In genomic region chr20:61457725-61458124, GRCh38 we compare ENCODE assay signal across 33 cellular contexts.
"Had no signal": no experiment of that assay in that cellular context is flagged by ENCODE, and none has a peak within 500 bp of the region (broad histone marks: within the 10 kb centered on the region; RNA-seq: fewer than 3 reads in every experiment).

No MANE protein-coding gene starts in this region.

- H3K4me1 ChIP-seq: body of pancreas, breast epithelium, Peyer's patch had no signal

- H3K36me3 ChIP-seq: breast epithelium, Peyer's patch, WERI-Rb-1 had no signal

- FAIRE-seq: astrocyte had no signal

- H3K9me3 ChIP-seq: body of pancreas, breast epithelium, Peyer's patch had no signal

- H3K4me3 ChIP-seq: body of pancreas, breast epithelium, Peyer's patch had no signal

- H3K27me3 ChIP-seq: body of pancreas, breast epithelium, Peyer's patch had no signal

- H3K27ac ChIP-seq: body of pancreas, breast epithelium, Peyer's patch, WERI-Rb-1 had no signal

- DNase-seq: activated CD4-positive, alpha-beta T cell treated with anti-CD3 and anti-CD28 coated beads for 1 hour; activated CD4-positive, alpha-beta T cell treated with anti-CD3 and anti-CD28 coated beads, Interleukin-2, amount 10 ng/mL, durations not matched to agents 24 days and 14 days; activated CD4-positive, alpha-beta T cell treated with anti-CD3 and anti-CD28 coated beads, Interleukin-2, amount 50 U/mL, for 4 hours; activated CD4-positive, CD25-positive, alpha-beta regulatory T cell; activated CD8-positive, alpha-beta T cell treated with anti-CD3 and anti-CD28 coated beads for 36 hours; activated effector memory CD4-positive, alpha-beta T cell treated with anti-CD3 and anti-CD28 coated beads, Interleukin-2, amount 50 U/mL, for 16 hours; activated naive CD4-positive, alpha-beta T cell; activated naive CD4-positive, alpha-beta T cell treated with anti-CD3 and anti-CD28 coated beads, Interleukin-2, amount 50 U/mL, for 16 hours; activated naive CD8-positive, alpha-beta T cell treated with anti-CD3 and anti-CD28 coated beads for 36 hours; activated T-cell treated with anti-CD3 and anti-CD28 coated beads, Interleukin-2, amount 50 U/mL, for 1 hour; activated T-cell treated with anti-CD3 and anti-CD28 coated beads, Interleukin-2, amount 50 U/mL, for 72 hours; body of pancreas; cerebellar nuclear complex; NCI-H1092 treated with DMSO at 0.1 percent for 48 hours; NCI-H1417; NCI-H146; NCI-H187; NCI-H2029 treated with DMSO at 0.1 percent for 48 hours; NCI-H2107; NCI-H2171; NCI-H510A; NCI-H526; NCI-H748 treated with DMSO at 0.1 percent for 48 hours; NK-92 treated with Interleukin-12 subunit alpha and Interleukin-12 subunit beta, amount 100 ng/mL, for 24 hours; PC-3; Peyer's patch; RPMI8226; SIG-M5; T-cell; T-helper 17 cell; WERI-Rb-1 had no signal
